In genomic region chr15:69809421-69809820, GRCh38 we compare ENCODE assay signal across 1 cellular context.
TF ChIP-seq lines count a peak whose summit lies in the region.

No MANE protein-coding gene starts in this region.

TF ChIP-seq in IMR-90, 13 proteins besides CTCF, POLR2A, EP300 and RAD21:
- TF ChIP-seq CEBPB (IDR thresholded peaks at IDR 0.05; ENCODE audit: low read depth, low read length) (no peak), RFX5 (IDR thresholded peaks at IDR 0.05; ENCODE audit: low read depth, low read length) (no peak), USF2 (IDR thresholded peaks at IDR 0.05; ENCODE audit: low read depth, low read length) (no peak), BHLHE40 (IDR thresholded peaks at IDR 0.05; ENCODE audit: low read depth, low read length) (no peak), NFE2L2 (IDR thresholded peaks at IDR 0.05; ENCODE audit: low read depth, low read length) (no peak), SMC3 (IDR thresholded peaks at IDR 0.05; ENCODE audit: low read depth, low read length) (no peak), CHD1 (IDR thresholded peaks at IDR 0.05; ENCODE audit: low read depth, low read length) (no peak), RCOR1 (IDR thresholded peaks at IDR 0.05; ENCODE audit: insufficient replicate concordance, low read length) (no peak), FOS (IDR thresholded peaks at IDR 0.05; ENCODE audit: low read depth, low read length) (no peak), MAFK (IDR thresholded peaks at IDR 0.05; ENCODE audit: low read depth, low read length) (no peak), ELK1 (IDR thresholded peaks at IDR 0.05; ENCODE audit: borderline replicate concordance, low read depth, low read length) (no peak), MAZ (IDR thresholded peaks at IDR 0.05; ENCODE audit: borderline replicate concordance, low read depth, low read length) (no peak), MXI1 (IDR thresholded peaks at IDR 0.05; ENCODE audit: borderline replicate concordance, low read depth, low read length) (no peak)
